In genomic region chr18:15060279-15060880, GRCh38 we compare ENCODE assay signal across 6 cellular contexts.
DNase-seq lines count a peak whose midpoint lies in the region; ATAC-seq and TF ChIP-seq lines count a peak whose summit lies in the region.
"Not testable (repeated sequence)": the region's sequence is repeated elsewhere in the genome, so short reads cannot be mapped to it uniquely, and the experiment has no call there.

No MANE protein-coding gene starts in this region.

- H4K20me1 ChIP-seq in DND-41 (ENCODE audit: insufficient read depth, low read length); OCI-LY3 (ENCODE audit: insufficient read depth, low read length); SK-N-SH (ENCODE audit: insufficient read depth): not testable (repeated sequence)

- not testable (repeated sequence) for H3K27ac ChIP-seq in DND-41 (ENCODE audit: low read length); SK-N-SH (ENCODE audit: low read depth in 2 of 2, low read length in 1 of 2)
- H3K27ac ChIP-seq in OCI-LY3 (ENCODE audit: low read length): peak overlapping the region; percentile 19; the same call in 1 of the 2 replicates

- not testable (repeated sequence) for H3K36me3 ChIP-seq in DND-41 (ENCODE audit: insufficient read depth, low read length); OCI-LY3 (replicated peaks; ENCODE audit: low read depth, low read length); SK-N-SH (replicated peaks in 1 of 2; ENCODE audit: control insufficient read depth in 1 of 2, insufficient read depth in 2 of 2, low read length in 1 of 2)

- TF ChIP-seq CTCF in DND-41 (IDR thresholded peaks at IDR 0.05; ENCODE audit: borderline replicate concordance, extremely low read depth, low read length, poor library complexity, severe bottlenecking); OCI-LY3 (IDR thresholded peaks at IDR 0.05; ENCODE audit: low read depth, low read length); SK-N-SH (IDR thresholded peaks at IDR 0.05): not testable (repeated sequence)

- not testable (repeated sequence) for H3K9me3 Mint-ChIP-seq in stimulated activated memory B cell treated with anti-CD40 and anti-IgM and Interleukin-4, amounts not matched to agents 10 μg/mL and 1 μg/mL and 100 μg/mL, for 72 hours

- not testable (repeated sequence) for H3K27ac Mint-ChIP-seq in stimulated activated memory B cell treated with anti-CD40 and anti-IgM and Interleukin-4, amounts not matched to agents 10 μg/mL and 1 μg/mL and 100 μg/mL, for 72 hours

- H3K27me3 ChIP-seq in DND-41 (ENCODE audit: insufficient read depth, low read length, poor library complexity); OCI-LY3 (ENCODE audit: low read depth, low read length); SK-N-SH (ENCODE audit: insufficient read depth): not testable (repeated sequence)

- not testable (repeated sequence) for H3K36me3 Mint-ChIP-seq in stimulated activated memory B cell treated with anti-CD40 and anti-IgM and Interleukin-4, amounts not matched to agents 10 μg/mL and 1 μg/mL and 100 μg/mL, for 72 hours

- H3K4me3 ChIP-seq in DND-41 (ENCODE audit: low read depth in 1 of 2, low read length in 2 of 2): not testable (repeated sequence)
- H3K4me3 ChIP-seq in OCI-LY3 (ENCODE audit: low read length) (peak overlapping the region; percentile 67), SK-N-SH (ENCODE audit: low read depth in 2 of 2, low read length in 1 of 2) (peak overlapping the region in 1 of 2 experiments; percentile 9; a peak in 1 of 4 replicates)

- TF ChIP-seq EP300 in SK-N-SH (IDR thresholded peaks at IDR 0.05; ENCODE audit: borderline replicate concordance in 1 of 2, low read depth in 1 of 2, low read length in 1 of 2): not testable (repeated sequence)

- DNase-seq in DND-41; SK-N-SH; left lobe of liver (ENCODE audit: low spot score): not testable (repeated sequence)
- DNase-seq in HT1080 (ENCODE audit: low read depth): peak; percentile 0

- H3K4me3 Mint-ChIP-seq in stimulated activated memory B cell treated with anti-CD40 and anti-IgM and Interleukin-4, amounts not matched to agents 10 μg/mL and 1 μg/mL and 100 μg/mL, for 72 hours: not testable (repeated sequence)

- not testable (repeated sequence) for H3F3A ChIP-seq in SK-N-SH (replicated peaks; ENCODE audit: insufficient read depth)

- not testable (repeated sequence) for TF ChIP-seq RAD21 in SK-N-SH (IDR thresholded peaks at IDR 0.05; ENCODE audit: low read length)

- not testable (repeated sequence) for H2AFZ ChIP-seq in DND-41 (ENCODE audit: low read depth, low read length); SK-N-SH (ENCODE audit: low read depth)
- H2AFZ ChIP-seq in OCI-LY3 (ENCODE audit: low read depth, low read length): peak overlapping the region; percentile 70; the same call in 1 of the 2 replicates

- H3K9me3 ChIP-seq in DND-41 (ENCODE audit: insufficient read depth, low read length, severe bottlenecking); OCI-LY3 (ENCODE audit: insufficient read depth, low read length); SK-N-SH: not testable (repeated sequence)

- not testable (repeated sequence) for H3K9ac ChIP-seq in DND-41 (ENCODE audit: low read depth, low read length); SK-N-SH
- H3K9ac ChIP-seq in OCI-LY3 (ENCODE audit: low read length): peak overlapping the region; percentile 51; the same call in 1 of the 2 replicates

- not testable (repeated sequence) for H3K4me1 ChIP-seq in DND-41 (ENCODE audit: insufficient read depth, low read length); OCI-LY3 (ENCODE audit: low read length); SK-N-SH (ENCODE audit: control insufficient read depth in 1 of 2, insufficient read depth in 2 of 2, low read depth in 1 of 2, low read length in 1 of 2)

- ATAC-seq in DND-41 (ENCODE audit: insufficient read depth, low read depth) (peak; percentile 56; the same call in 2 of the 3 replicates), left lobe of liver (peak; percentile 24)
- ATAC-seq in stimulated activated memory B cell treated with anti-CD40 and anti-IgM and Interleukin-4, amounts not matched to agents 10 μg/mL and 1 μg/mL and 100 μg/mL, for 72 hours: peak; percentile 24

- CTCF ChIA-PET in SK-N-SH (lab: Yijun Ruan, JAX): not testable (repeated sequence)

- not testable (repeated sequence) for H3K4me1 Mint-ChIP-seq in stimulated activated memory B cell treated with anti-CD40 and anti-IgM and Interleukin-4, amounts not matched to agents 10 μg/mL and 1 μg/mL and 100 μg/mL, for 72 hours

- POLR2A ChIA-PET in SK-N-SH (lab: Yijun Ruan, JAX): not testable (repeated sequence)

- not testable (repeated sequence) for H3K4me2 ChIP-seq in DND-41 (ENCODE audit: insufficient read depth, low read length)
- peak overlapping the region; percentile 71 for H3K4me2 ChIP-seq in OCI-LY3 (ENCODE audit: low read length)
- H3K4me2 ChIP-seq in SK-N-SH: 0 out of 2 replicates have a peak overlapping the region, but pooled peaks have one; percentile 5

- not testable (repeated sequence) for H3K27me3 Mint-ChIP-seq in stimulated activated memory B cell treated with anti-CD40 and anti-IgM and Interleukin-4, amounts not matched to agents 10 μg/mL and 1 μg/mL and 100 μg/mL, for 72 hours

- H3K79me2 ChIP-seq in DND-41 (ENCODE audit: insufficient read depth, low read length); OCI-LY3 (ENCODE audit: low read length); SK-N-SH (ENCODE audit: insufficient read depth): not testable (repeated sequence)

- not testable (repeated sequence) for H3K9me2 ChIP-seq in SK-N-SH

- WGBS in SK-N-SH (ENCODE audit: low lambda C conversion rate): 2% methylated on average over 5 of the region's 12 CpGs
